In genomic region chr1:184669400-184669799, GRCh38 we compare ENCODE assay signal across 32 cellular contexts.
A peak's percentile ranks its signal among the peaks of the same experiment; 100 is the strongest.
DNase-seq lines count a peak whose midpoint lies in the region; FAIRE-seq and TF ChIP-seq lines count a peak whose summit lies in the region.
"Had no signal": no experiment of that assay in that cellular context is flagged by ENCODE, and none has a peak within 500 bp of the region (broad histone marks: within the 10 kb centered on the region; RNA-seq: fewer than 3 reads in every experiment).

No MANE protein-coding gene starts in this region.

- H3K4me3 Mint-ChIP-seq in H9 (peak overlapping the region in 1 of 2 experiments; percentile 63; a peak in 2 of 5 replicates), nephron progenitor cell (no peak overlapping the region)
- H3K4me3 Mint-ChIP-seq: CD14-positive monocyte; CD8-positive, alpha-beta memory T cell had no signal

- H3K9me2 ChIP-seq in hepatocyte (replicated peaks; ENCODE audit: insufficient read depth), result no peaks in the 10 kb centered on the region

- no peaks in the 10 kb centered on the region for H3K27me3 ChIP-seq in H9 (ENCODE audit: insufficient read depth, low read length)
- H3K27me3 ChIP-seq in iPS DF 6.9 (ENCODE audit: control insufficient read depth, insufficient read depth, low read length), result no peaks in the 10 kb centered on the region
- H3K27me3 ChIP-seq in mesendoderm (ENCODE audit: insufficient read depth, low read length, poor library complexity), result no peaks in the 10 kb centered on the region
- peaks cover 13% of the 10 kb centered on the region for H3K27me3 ChIP-seq in hepatocyte
- H3K27me3 ChIP-seq: BE2C, Peyer's patch had no signal

- H2AK5ac ChIP-seq in H9 (ENCODE audit: insufficient read length, low read length) (no peak overlapping the region), mesendoderm (ENCODE audit: low read length) (no peak overlapping the region)

- H3K9ac ChIP-seq in H9 (ENCODE audit: extremely low read depth, insufficient read length, low read length) (no peak overlapping the region), mesendoderm (ENCODE audit: low read length) (no peak overlapping the region)

- H3K9me3 Mint-ChIP-seq in H9 (no peaks in the 10 kb centered on the region), nephron progenitor cell (no peaks in the 10 kb centered on the region)
- H3K9me3 Mint-ChIP-seq: CD14-positive monocyte; CD8-positive, alpha-beta memory T cell had no signal

- H3K27ac ChIP-seq in H9 (ENCODE audit: insufficient read length, low read depth, low read length) (no peak overlapping the region), iPS DF 6.9 (ENCODE audit: low read length) (no peak overlapping the region), mesendoderm (ENCODE audit: low read depth, low read length) (no peak overlapping the region), hepatocyte (no peak overlapping the region)
- H3K27ac ChIP-seq: Peyer's patch, SK-N-MC had no signal

- no peak overlapping the region for H3K23ac ChIP-seq in H9 (ENCODE audit: insufficient read length, low read depth, low read length)
- no peak overlapping the region for H3K23ac ChIP-seq in mesendoderm (ENCODE audit: low read length)

- H3K36me3 Mint-ChIP-seq in H9 (ENCODE audit: insufficient read depth in 1 of 3, low read depth in 3 of 3), result no peaks in the 10 kb centered on the region; a peak in 1 of 7 replicates
- no peaks in the 10 kb centered on the region for H3K36me3 Mint-ChIP-seq in nephron progenitor cell (ENCODE audit: low read depth)
- H3K36me3 Mint-ChIP-seq: CD14-positive monocyte; CD8-positive, alpha-beta memory T cell had no signal

- peak overlapping the region; percentile 12; the same call in 1 of the 2 replicates for H3K4me3 ChIP-seq in iPS DF 6.9 (ENCODE audit: low read length)
- no peak overlapping the region for H3K4me3 ChIP-seq in mesendoderm (ENCODE audit: low read length)
- no peak overlapping the region for H3K4me3 ChIP-seq in hepatocyte
- H3K4me3 ChIP-seq: Peyer's patch, SK-N-MC had no signal

- no peak overlapping the region for H3K14ac ChIP-seq in H9 (ENCODE audit: insufficient read depth, low read length)

- FAIRE-seq in TTC549 (lab: Jason Lieb, UNC), result peak; percentile 58
- FAIRE-seq: GM12891 had no signal

- H3K79me2 ChIP-seq in H9 (ENCODE audit: insufficient read depth, low read length) (no peaks in the 10 kb centered on the region), mesendoderm (ENCODE audit: control insufficient read depth, insufficient read depth, low read length) (no peaks in the 10 kb centered on the region), hepatocyte (no peaks in the 10 kb centered on the region)

- H3K18ac ChIP-seq in H9 (ENCODE audit: insufficient read length, low read depth, low read length) (no peak overlapping the region), mesendoderm (ENCODE audit: low read length) (peak overlapping the region; percentile 39)

- TF ChIP-seq CTCF in H9 (conservative IDR thresholded peaks at IDR 0.05) (no peak), hepatocyte (IDR thresholded peaks at IDR 0.05; ENCODE audit: poor library complexity) (no peak), nephron progenitor cell (IDR thresholded peaks at IDR 0.05) (no peak)

- H3K9me3 ChIP-seq in H9 (ENCODE audit: control insufficient read depth, low read depth, low read length) (no peaks in the 10 kb centered on the region), iPS DF 6.9 (ENCODE audit: control insufficient read depth, insufficient read depth, low read length) (no peaks in the 10 kb centered on the region), hepatocyte (ENCODE audit: low read depth) (no peaks in the 10 kb centered on the region)
- H3K9me3 ChIP-seq: BE2C, Peyer's patch had no signal

- H3K23me2 ChIP-seq in H9 (ENCODE audit: insufficient read length, low read depth, low read length, poor library complexity, severe bottlenecking), result no peaks in the 10 kb centered on the region

- no peak for DNase-seq in H9
- DNase-seq in iPS DF 6.9 (ENCODE audit: low read depth, low spot score), result no peak
- no peak for DNase-seq in mesendoderm
- DNase-seq in hepatocyte (ENCODE audit: low spot score), result no peak
- no peak for DNase-seq in nephron progenitor cell
- no peak for DNase-seq in amniotic stem cell (lab: John Stamatoyannopoulos, UW)
- DNase-seq in MV-4-11 (lab: John Stamatoyannopoulos, UW), result no peak
- DNase-seq: 8988T; ACHN; BE2C; CD8-positive, alpha-beta memory T cell; DMS 273 treated with DMSO at 0.1 percent for 48 hours; DMS79; EL; GDM1; GOT3; IMR-90; KG1; MM.1S; NCI-H1048; NCI-H1417; NCI-H1694; NCI-H2029 treated with DMSO at 0.1 percent for 48 hours; NCI-H2227 treated with DMSO at 0.1 percent for 48 hours; NCI-H510A; NCI-H69; Peyer's patch; SIG-M5 had no signal

- peaks cover 10% of the 10 kb centered on the region; the same call in 1 of the 2 replicates for H3K4me1 ChIP-seq in H9 (ENCODE audit: insufficient read depth, low read length)
- peaks cover 2% of the 10 kb centered on the region; the same call in 1 of the 2 replicates for H3K4me1 ChIP-seq in iPS DF 6.9 (ENCODE audit: control insufficient read depth, insufficient read depth, low read length)
- peaks cover 3% of the 10 kb centered on the region for H3K4me1 ChIP-seq in mesendoderm (ENCODE audit: control insufficient read depth, low read depth, low read length)
- H3K4me1 ChIP-seq in hepatocyte (ENCODE audit: insufficient read depth), result no peaks in the 10 kb centered on the region

- no peaks in the 10 kb centered on the region for H4K20me1 ChIP-seq in H9 (ENCODE audit: control insufficient read depth, insufficient read depth, insufficient read length)
- no peaks in the 10 kb centered on the region for H4K20me1 ChIP-seq in hepatocyte (ENCODE audit: insufficient read depth, poor library complexity, severe bottlenecking)

- H2BK5ac ChIP-seq in H9 (ENCODE audit: insufficient read length, low read length) (no peak overlapping the region), mesendoderm (ENCODE audit: low read length) (no peak overlapping the region)

- no peak overlapping the region for H3K56ac ChIP-seq in H9 (ENCODE audit: insufficient read length, low read depth, low read length)
- no peak overlapping the region for H3K56ac ChIP-seq in mesendoderm (ENCODE audit: low read length)

- no peak overlapping the region for H3K4ac ChIP-seq in H9 (ENCODE audit: low read depth, low read length)
- no peak overlapping the region for H3K4ac ChIP-seq in mesendoderm (ENCODE audit: low read depth, low read length)

- no peak overlapping the region for H3T11ph ChIP-seq in H9 (ENCODE audit: low read length)

- H2BK12ac ChIP-seq in H9 (ENCODE audit: insufficient read length, low read depth, low read length), result no peak overlapping the region

- H2BK120ac ChIP-seq in H9 (ENCODE audit: low read depth, low read length, poor library complexity, severe bottlenecking), result no peak overlapping the region
- H2BK120ac ChIP-seq in mesendoderm (ENCODE audit: low read depth, low read length), result no peak overlapping the region

- no peak overlapping the region for H4K8ac ChIP-seq in H9 (replicated peaks; ENCODE audit: insufficient read length, low read depth, low read length)
- no peak overlapping the region for H4K8ac ChIP-seq in mesendoderm (ENCODE audit: low read depth, low read length)

- H2BK15ac ChIP-seq in H9 (ENCODE audit: low read depth, low read length) (no peak overlapping the region), mesendoderm (replicated peaks; ENCODE audit: low read depth) (no peak overlapping the region)

- H3K4me2 ChIP-seq in H9 (ENCODE audit: insufficient read depth, insufficient read length, low read length) (peak overlapping the region; percentile 4), mesendoderm (ENCODE audit: low read length) (no peak overlapping the region), hepatocyte (no peak overlapping the region)

- H4K5ac ChIP-seq in H9 (ENCODE audit: insufficient read length, low read depth, low read length) (no peak overlapping the region), mesendoderm (ENCODE audit: low read length) (no peak overlapping the region)

- H2BK20ac ChIP-seq in H9 (ENCODE audit: low read depth, low read length, poor library complexity, severe bottlenecking), result no peak overlapping the region

- no CpG with 5 or more reads among the region's 1 CpG for WGBS in H9 (ENCODE audit: extremely low coverage, insufficient read length, low lambda C conversion rate)
- no CpG with 5 or more reads among the region's 1 CpG for WGBS in iPS DF 6.9 (ENCODE audit: insufficient coverage, insufficient read length)
- WGBS in mesendoderm (ENCODE audit: extremely low coverage, insufficient coverage, low lambda C conversion rate), result no CpG with 5 or more reads among the region's 1 CpG
- 44% methylated on average over 1 of the region's 1 CpG for WGBS in hepatocyte (ENCODE audit: low lambda C conversion rate, missing lambda C conversion rate)

- H4K91ac ChIP-seq in H9 (ENCODE audit: insufficient read length, low read depth, low read length), result no peak overlapping the region

- peaks cover 11% of the 10 kb centered on the region; the same call in 1 of the 2 replicates for H3K27me3 Mint-ChIP-seq in H9 (ENCODE audit: low read depth)
- peaks cover 11% of the 10 kb centered on the region for H3K27me3 Mint-ChIP-seq in nephron progenitor cell (ENCODE audit: low read depth, poor library complexity)

- H3K79me1 ChIP-seq in H9 (ENCODE audit: insufficient read depth, low read depth, low read length, poor library complexity, severe bottlenecking), result no peaks in the 10 kb centered on the region
- no peaks in the 10 kb centered on the region for H3K79me1 ChIP-seq in mesendoderm (ENCODE audit: low read length)

- H2AFZ ChIP-seq in H9 (ENCODE audit: low read length) (no peak overlapping the region), hepatocyte (no peak overlapping the region)

- H3K4me1 Mint-ChIP-seq in H9 (peaks cover 90 to 94% of the 10 kb centered on the region in 2 experiments), nephron progenitor cell (peaks cover 15% of the 10 kb centered on the region)
- H3K4me1 Mint-ChIP-seq: CD14-positive monocyte; CD8-positive, alpha-beta memory T cell had no signal

- peak overlapping the region; percentile 62 to 97 (median 72) for H3K27ac Mint-ChIP-seq in H9
- no peak overlapping the region for H3K27ac Mint-ChIP-seq in nephron progenitor cell
- H3K27ac Mint-ChIP-seq: CD14-positive monocyte; CD8-positive, alpha-beta memory T cell had no signal

- H3K36me3 ChIP-seq in iPS DF 6.9 (ENCODE audit: control insufficient read depth, insufficient read depth, low read length) (no peaks in the 10 kb centered on the region), mesendoderm (ENCODE audit: control insufficient read depth, insufficient read depth, low read length) (no peaks in the 10 kb centered on the region), hepatocyte (replicated peaks; ENCODE audit: insufficient read depth, low read depth) (no peaks in the 10 kb centered on the region)
- H3K36me3 ChIP-seq: BE2C, Peyer's patch had no signal
